1 cellular context compared by ENCODE assay signal in the genomic region with DNA sequence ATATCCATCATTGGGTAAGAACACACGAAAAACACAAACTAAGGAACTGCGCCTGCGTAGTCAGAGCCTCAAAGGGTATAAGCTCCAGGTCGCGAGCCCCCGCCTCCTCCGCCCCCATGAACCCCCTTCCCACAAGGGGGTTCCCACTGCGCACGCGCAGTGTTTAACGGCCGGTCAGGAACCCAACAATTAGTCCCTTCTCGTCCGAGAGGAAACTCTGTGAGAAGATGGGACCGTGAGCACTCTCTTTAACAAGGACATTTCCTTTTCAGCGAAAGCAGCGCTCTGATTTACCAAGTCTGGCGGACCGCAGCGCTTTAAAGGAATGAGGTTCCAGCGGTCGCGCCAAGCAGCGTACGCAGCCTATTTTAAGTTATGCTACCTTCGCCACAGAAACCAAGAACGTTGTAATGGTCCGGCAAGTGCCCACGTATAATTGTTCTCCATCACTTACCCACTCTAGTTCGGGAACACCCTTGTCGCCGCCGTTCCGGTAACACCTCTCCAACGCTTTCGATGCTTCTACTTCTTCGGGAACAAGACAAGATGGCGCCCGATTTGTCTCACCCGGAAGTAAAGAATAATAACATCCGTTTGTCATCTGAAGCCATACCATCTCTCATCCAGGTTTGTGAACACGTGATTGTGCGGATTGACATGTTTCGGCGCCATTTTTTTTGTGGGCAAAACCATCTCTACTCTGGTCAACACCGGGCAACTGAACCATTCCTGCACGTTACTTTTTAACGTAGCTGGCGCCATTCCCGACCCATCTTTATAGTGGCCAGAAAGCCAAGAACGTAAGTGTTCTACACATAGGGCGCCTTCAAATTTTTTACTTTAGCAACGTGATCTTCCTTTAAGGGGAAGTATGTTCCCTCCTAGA.
TF ChIP-seq lines count a peak whose summit lies in the region.

A gene with protein sequence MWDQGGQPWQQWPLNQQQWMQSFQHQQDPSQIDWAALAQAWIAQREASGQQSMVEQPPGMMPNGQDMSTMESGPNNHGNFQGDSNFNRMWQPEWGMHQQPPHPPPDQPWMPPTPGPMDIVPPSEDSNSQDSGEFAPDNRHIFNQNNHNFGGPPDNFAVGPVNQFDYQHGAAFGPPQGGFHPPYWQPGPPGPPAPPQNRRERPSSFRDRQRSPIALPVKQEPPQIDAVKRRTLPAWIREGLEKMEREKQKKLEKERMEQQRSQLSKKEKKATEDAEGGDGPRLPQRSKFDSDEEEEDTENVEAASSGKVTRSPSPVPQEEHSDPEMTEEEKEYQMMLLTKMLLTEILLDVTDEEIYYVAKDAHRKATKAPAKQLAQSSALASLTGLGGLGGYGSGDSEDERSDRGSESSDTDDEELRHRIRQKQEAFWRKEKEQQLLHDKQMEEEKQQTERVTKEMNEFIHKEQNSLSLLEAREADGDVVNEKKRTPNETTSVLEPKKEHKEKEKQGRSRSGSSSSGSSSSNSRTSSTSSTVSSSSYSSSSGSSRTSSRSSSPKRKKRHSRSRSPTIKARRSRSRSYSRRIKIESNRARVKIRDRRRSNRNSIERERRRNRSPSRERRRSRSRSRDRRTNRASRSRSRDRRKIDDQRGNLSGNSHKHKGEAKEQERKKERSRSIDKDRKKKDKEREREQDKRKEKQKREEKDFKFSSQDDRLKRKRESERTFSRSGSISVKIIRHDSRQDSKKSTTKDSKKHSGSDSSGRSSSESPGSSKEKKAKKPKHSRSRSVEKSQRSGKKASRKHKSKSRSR (minus strand): TSS at position 548 of the 886 bp plus-strand sequence. CDS start 10,649 bp downstream, outside the sequence.

TF ChIP-seq in HCT116, 20 proteins besides CTCF, POLR2A, EP300 and RAD21 (continued from another document):
- TF ChIP-seq ZNF274 (IDR thresholded peaks at IDR 0.05; ENCODE audit: low read depth, low read length), result no peak
- TF ChIP-seq, protein P1, sequence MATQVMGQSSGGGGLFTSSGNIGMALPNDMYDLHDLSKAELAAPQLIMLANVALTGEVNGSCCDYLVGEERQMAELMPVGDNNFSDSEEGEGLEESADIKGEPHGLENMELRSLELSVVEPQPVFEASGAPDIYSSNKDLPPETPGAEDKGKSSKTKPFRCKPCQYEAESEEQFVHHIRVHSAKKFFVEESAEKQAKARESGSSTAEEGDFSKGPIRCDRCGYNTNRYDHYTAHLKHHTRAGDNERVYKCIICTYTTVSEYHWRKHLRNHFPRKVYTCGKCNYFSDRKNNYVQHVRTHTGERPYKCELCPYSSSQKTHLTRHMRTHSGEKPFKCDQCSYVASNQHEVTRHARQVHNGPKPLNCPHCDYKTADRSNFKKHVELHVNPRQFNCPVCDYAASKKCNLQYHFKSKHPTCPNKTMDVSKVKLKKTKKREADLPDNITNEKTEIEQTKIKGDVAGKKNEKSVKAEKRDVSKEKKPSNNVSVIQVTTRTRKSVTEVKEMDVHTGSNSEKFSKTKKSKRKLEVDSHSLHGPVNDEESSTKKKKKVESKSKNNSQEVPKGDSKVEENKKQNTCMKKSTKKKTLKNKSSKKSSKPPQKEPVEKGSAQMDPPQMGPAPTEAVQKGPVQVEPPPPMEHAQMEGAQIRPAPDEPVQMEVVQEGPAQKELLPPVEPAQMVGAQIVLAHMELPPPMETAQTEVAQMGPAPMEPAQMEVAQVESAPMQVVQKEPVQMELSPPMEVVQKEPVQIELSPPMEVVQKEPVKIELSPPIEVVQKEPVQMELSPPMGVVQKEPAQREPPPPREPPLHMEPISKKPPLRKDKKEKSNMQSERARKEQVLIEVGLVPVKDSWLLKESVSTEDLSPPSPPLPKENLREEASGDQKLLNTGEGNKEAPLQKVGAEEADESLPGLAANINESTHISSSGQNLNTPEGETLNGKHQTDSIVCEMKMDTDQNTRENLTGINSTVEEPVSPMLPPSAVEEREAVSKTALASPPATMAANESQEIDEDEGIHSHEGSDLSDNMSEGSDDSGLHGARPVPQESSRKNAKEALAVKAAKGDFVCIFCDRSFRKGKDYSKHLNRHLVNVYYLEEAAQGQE (IDR thresholded peaks at IDR 0.05; ENCODE audit: low read depth), result no peak
- peak; percentile 4; the same call in 1 of the 2 replicates for TF ChIP-seq ELF1 (IDR thresholded peaks at IDR 0.05; ENCODE audit: borderline replicate concordance, low read depth)
- TF ChIP-seq EZH2 (IDR thresholded peaks at IDR 0.05), result no peak
- no peak for TF ChIP-seq ZFX (IDR thresholded peaks at IDR 0.05)
- TF ChIP-seq JUND (IDR thresholded peaks at IDR 0.05), result no peak
- peak; percentile 52; the same call in 1 of the 2 replicates for TF ChIP-seq SIN3A (IDR thresholded peaks at IDR 0.05; ENCODE audit: low read depth)
- TF ChIP-seq FOSL1 (IDR thresholded peaks at IDR 0.05; ENCODE audit: low read depth), result no peak
- TF ChIP-seq, protein P2, sequence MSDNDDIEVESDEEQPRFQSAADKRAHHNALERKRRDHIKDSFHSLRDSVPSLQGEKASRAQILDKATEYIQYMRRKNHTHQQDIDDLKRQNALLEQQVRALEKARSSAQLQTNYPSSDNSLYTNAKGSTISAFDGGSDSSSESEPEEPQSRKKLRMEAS (IDR thresholded peaks at IDR 0.05), result peak; percentile 90
- TF ChIP-seq CEBPB (IDR thresholded peaks at IDR 0.05; ENCODE audit: low read depth), result no peak
- TF ChIP-seq YY1 (IDR thresholded peaks at IDR 0.05; ENCODE audit: extremely low read depth, insufficient replicate concordance, low read depth, low read length), result peak; percentile 99
- TF ChIP-seq, protein P3, sequence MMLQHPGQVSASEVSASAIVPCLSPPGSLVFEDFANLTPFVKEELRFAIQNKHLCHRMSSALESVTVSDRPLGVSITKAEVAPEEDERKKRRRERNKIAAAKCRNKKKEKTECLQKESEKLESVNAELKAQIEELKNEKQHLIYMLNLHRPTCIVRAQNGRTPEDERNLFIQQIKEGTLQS (IDR thresholded peaks at IDR 0.05), result no peak
- no peak; the same call in 1 of the 2 replicates for TF ChIP-seq CBX3 (IDR thresholded peaks at IDR 0.05; ENCODE audit: low read depth)
- TF ChIP-seq SRF (IDR thresholded peaks at IDR 0.05; ENCODE audit: low read depth), result no peak
TF ChIP-seq in HCT116: peak in this region for 7.
